In genomic region chr22:20624161-20624616, GRCh38 we compare ENCODE assay signal across 10 cellular contexts.
DNase-seq lines count a peak whose midpoint lies in the region; ATAC-seq and TF ChIP-seq lines count a peak whose summit lies in the region.
"Had no signal": no experiment of that assay in that cellular context is flagged by ENCODE, and none has a peak within 500 bp of the region (broad histone marks: within the 10 kb centered on the region; RNA-seq: fewer than 3 reads in every experiment).

No MANE protein-coding gene starts in this region.

- peaks cover 14% of the 10 kb centered on the region for H3K4me1 Mint-ChIP-seq in activated T-helper 1 cell treated with anti-CD3 and anti-CD28 coated beads, Interleukin-12 subunit alpha, Interleukin-12 subunit beta, Interleukin-2, Interleukin-4 antibody, amounts not matched to agents 30 ng/mL and 10 ng/mL and 1 ng/mL, durations not matched to agents 14 hours and 24 hours and 36 hours (ENCODE audit: low read depth)
- H3K4me1 Mint-ChIP-seq in type B pancreatic cell (ENCODE audit: unreplicated experiment): no peaks in the 10 kb centered on the region
- H3K4me1 Mint-ChIP-seq: B cell had no signal

- peak overlapping the region; percentile 6 for H3K27ac Mint-ChIP-seq in activated T-helper 1 cell treated with anti-CD3 and anti-CD28 coated beads, Interleukin-12 subunit alpha, Interleukin-12 subunit beta, Interleukin-2, Interleukin-4 antibody, amounts not matched to agents 30 ng/mL and 10 ng/mL and 1 ng/mL, durations not matched to agents 14 hours and 24 hours and 36 hours
- H3K27ac Mint-ChIP-seq in type B pancreatic cell: no peak overlapping the region
- H3K27ac Mint-ChIP-seq: B cell had no signal

- intact Hi-C loops in activated T-helper 1 cell treated with anti-CD3 and anti-CD28 coated beads, Interleukin-12 subunit alpha, Interleukin-12 subunit beta, Interleukin-2, Interleukin-4 antibody, amounts not matched to agents 30 ng/mL and 10 ng/mL and 1 ng/mL, durations not matched to agents 14 hours and 24 hours and 36 hours (cut with micrococcal nuclease): loop anchor here (1.0 to 2.0 kb wide), 2 partner anchors 18 to 61 kb away; no protein-coding TSS in a partner anchor

- peak; percentile 63 for ATAC-seq in HG03045 (IDR thresholded peaks at IDR 0.05; ENCODE audit: unreplicated experiment)
- ATAC-seq in stimulated activated naive CD8-positive, alpha-beta T cell treated with anti-CD3 and anti-CD28 coated beads, Interleukin-15, Interleukin-2, amounts not matched to agents 100 U/mL and 50 U/mL, for 24 hours: peak; percentile 95
- ATAC-seq: body of pancreas had no signal

- no peaks in the 10 kb centered on the region for H3K9me3 Mint-ChIP-seq in activated T-helper 1 cell treated with anti-CD3 and anti-CD28 coated beads, Interleukin-12 subunit alpha, Interleukin-12 subunit beta, Interleukin-2, Interleukin-4 antibody, amounts not matched to agents 30 ng/mL and 10 ng/mL and 1 ng/mL, durations not matched to agents 14 hours and 24 hours and 36 hours
- no peaks in the 10 kb centered on the region for H3K9me3 Mint-ChIP-seq in type B pancreatic cell

- DNase-seq in activated T-cell treated with anti-CD3 and anti-CD28 coated beads for 48 hours (ENCODE audit: low read depth) (peak; percentile 61), dedifferentiated amniotic fluid mesenchymal stem cell (ENCODE audit: extremely low spot score) (no peak), type B pancreatic cell (ENCODE audit: extremely low spot score, unreplicated experiment) (no peak), NCI-H345 (lab: John Stamatoyannopoulos, UW) (no peak)
- DNase-seq in activated T-cell treated with anti-CD3 and anti-CD28 coated beads, Interleukin-2, amount 50 U/mL, for 1 hour: no peak
- peak; percentile 18 for DNase-seq in activated T-helper 1 cell treated with anti-CD3 and anti-CD28 coated beads, Interleukin-12 subunit alpha, Interleukin-12 subunit beta, Interleukin-2, Interleukin-4 antibody, amounts not matched to agents 30 ng/mL and 10 ng/mL and 1 ng/mL, durations not matched to agents 14 hours and 24 hours and 36 hours (ENCODE audit: low spot score)
- DNase-seq in stimulated activated naive CD8-positive, alpha-beta T cell treated with anti-CD3 and anti-CD28 coated beads, Interleukin-15, Interleukin-2, amounts not matched to agents 100 U/mL and 50 U/mL, for 24 hours: peak; percentile 68
- DNase-seq: body of pancreas had no signal

- no peak for TF ChIP-seq CTCF in type B pancreatic cell (conservative IDR thresholded peaks at IDR 0.05)

- H3K4me3 Mint-ChIP-seq in activated T-helper 1 cell treated with anti-CD3 and anti-CD28 coated beads, Interleukin-12 subunit alpha, Interleukin-12 subunit beta, Interleukin-2, Interleukin-4 antibody, amounts not matched to agents 30 ng/mL and 10 ng/mL and 1 ng/mL, durations not matched to agents 14 hours and 24 hours and 36 hours: no peak overlapping the region
- H3K4me3 Mint-ChIP-seq in type B pancreatic cell: no peak overlapping the region
- H3K4me3 Mint-ChIP-seq: B cell had no signal

- H3K27me3 Mint-ChIP-seq in activated T-helper 1 cell treated with anti-CD3 and anti-CD28 coated beads, Interleukin-12 subunit alpha, Interleukin-12 subunit beta, Interleukin-2, Interleukin-4 antibody, amounts not matched to agents 30 ng/mL and 10 ng/mL and 1 ng/mL, durations not matched to agents 14 hours and 24 hours and 36 hours (ENCODE audit: insufficient read depth): peaks cover 14% of the 10 kb centered on the region
- H3K27me3 Mint-ChIP-seq in type B pancreatic cell: no peaks in the 10 kb centered on the region

- no peaks in the 10 kb centered on the region for H3K36me3 Mint-ChIP-seq in activated T-helper 1 cell treated with anti-CD3 and anti-CD28 coated beads, Interleukin-12 subunit alpha, Interleukin-12 subunit beta, Interleukin-2, Interleukin-4 antibody, amounts not matched to agents 30 ng/mL and 10 ng/mL and 1 ng/mL, durations not matched to agents 14 hours and 24 hours and 36 hours (ENCODE audit: low read depth)
- H3K36me3 Mint-ChIP-seq in type B pancreatic cell: no peaks in the 10 kb centered on the region

Comparison
In these comparisons a context has a peak if more than half of its experiments do, and no peak if none do; other contexts are left out.
1. DNase-seq: peak in activated T-cell treated with anti-CD3 and anti-CD28 coated beads for 48 hours (single experiment), activated T-helper 1 cell treated with anti-CD3 and anti-CD28 coated beads, Interleukin-12 subunit alpha, Interleukin-12 subunit beta, Interleukin-2, Interleukin-4 antibody, amounts not matched to agents 30 ng/mL and 10 ng/mL and 1 ng/mL, durations not matched to agents 14 hours and 24 hours and 36 hours (single experiment) and stimulated activated naive CD8-positive, alpha-beta T cell treated with anti-CD3 and anti-CD28 coated beads, Interleukin-15, Interleukin-2, amounts not matched to agents 100 U/mL and 50 U/mL, for 24 hours (single experiment); none in activated T-cell treated with anti-CD3 and anti-CD28 coated beads, Interleukin-2, amount 50 U/mL, for 1 hour (single experiment), dedifferentiated amniotic fluid mesenchymal stem cell (single experiment), type B pancreatic cell (single experiment) and NCI-H345 (single experiment).